In the genomic region with DNA sequence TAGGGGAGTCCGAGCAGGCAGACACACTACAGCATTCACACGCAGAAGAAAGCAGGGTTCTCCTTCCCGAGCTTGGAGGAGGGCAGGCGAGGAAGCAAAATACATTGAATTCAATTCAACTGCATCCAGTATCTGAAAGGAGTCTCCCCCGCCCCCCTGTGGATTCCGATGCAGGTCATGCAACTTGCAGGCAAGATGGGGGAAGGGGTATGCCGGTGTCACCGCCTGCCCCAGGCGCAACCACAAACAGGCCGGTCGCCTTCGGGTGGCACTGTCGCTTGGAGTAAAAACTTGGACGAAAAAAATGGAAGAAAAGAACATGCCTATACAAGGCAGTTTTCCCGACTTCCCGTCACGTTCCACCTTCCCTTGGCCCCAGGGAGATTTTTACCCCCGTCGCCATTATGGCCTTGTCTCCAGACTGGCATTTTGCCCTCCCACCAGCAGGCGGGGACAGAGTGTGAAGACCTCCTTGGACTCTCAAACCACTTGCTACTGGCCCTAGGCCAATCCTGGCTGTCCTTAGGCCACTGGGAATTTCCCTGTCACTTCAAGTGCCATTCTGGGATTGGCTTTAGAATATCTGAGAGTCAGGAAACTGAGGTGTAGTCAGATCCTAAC, we compare ENCODE assay signal across 8 cellular contexts. TPM values are rescaled to one million over a fixed set of nuclear protein-coding genes. Genes with fewer than 3 reads are reported as not detected.
DNase-seq lines count a peak whose midpoint lies in the region; ATAC-seq and TF ChIP-seq lines count a peak whose summit lies in the region.

No MANE protein-coding gene starts in this region.

- no peak overlapping the region for H2BK12ac ChIP-seq in trophoblast cell (ENCODE audit: low read length)

- H3K9me3 ChIP-seq in trophoblast cell (ENCODE audit: insufficient read depth, low read depth, low read length): peaks cover 3% of the 10 kb centered on the region

- peaks cover 49% of the 10 kb centered on the region for H3K27me3 ChIP-seq in trophoblast cell (ENCODE audit: insufficient read depth, low read length)

- peaks cover 8% of the 10 kb centered on the region for H3K4me1 Mint-ChIP-seq in endothelial cell (ENCODE audit: unreplicated experiment)

- no peak overlapping the region for H3K4me3 ChIP-seq in trophoblast cell (ENCODE audit: low read depth, low read length)

- peak; percentile 30; the same call in 1 of the 2 replicates for TF ChIP-seq CTCF in GM12874 (IDR thresholded peaks at IDR 0.05; ENCODE audit: insufficient read depth, low read depth, low read length)
- TF ChIP-seq CTCF in endothelial cell (IDR thresholded peaks at IDR 0.05; ENCODE audit: unreplicated experiment): peak; percentile 73

- H3K9ac ChIP-seq in trophoblast cell (ENCODE audit: low read length): no peak overlapping the region

- H3K18ac ChIP-seq in trophoblast cell (ENCODE audit: low read length): no peak overlapping the region

- no peak overlapping the region for H3K4ac ChIP-seq in trophoblast cell (ENCODE audit: low read depth, low read length)

- peak; percentile 94 to 95 for DNase-seq in NCI-H524 (lab: John Stamatoyannopoulos, UW)
- DNase-seq in endothelial cell (ENCODE audit: low spot score): peak; percentile 71
- DNase-seq in trophoblast cell: no peak
- DNase-seq in stimulated activated naive CD4-positive, alpha-beta T cell (lab: John Stamatoyannopoulos, UW): no peak

- H3K27ac Mint-ChIP-seq in endothelial cell (ENCODE audit: unreplicated experiment): no peak overlapping the region

- H3K4me1 ChIP-seq in trophoblast cell (ENCODE audit: control insufficient read depth in 1 of 2, insufficient read depth in 2 of 2, low read length in 2 of 2): peaks cover 5 to 14% of the 10 kb centered on the region in 2 experiments

- WGBS in trophoblast cell (ENCODE audit: extremely low coverage, insufficient coverage, insufficient read length): no CpG with 5 or more reads among the region's 20 CpGs

- H3K36me3 ChIP-seq in trophoblast cell (ENCODE audit: control insufficient read depth in 1 of 2, insufficient read depth in 2 of 2, low read length in 2 of 2): no peaks in the 10 kb centered on the region

- H3K27me3 Mint-ChIP-seq in endothelial cell (ENCODE audit: unreplicated experiment): peaks cover 21% of the 10 kb centered on the region

- H3K23ac ChIP-seq in trophoblast cell (ENCODE audit: low read length): no peak overlapping the region

- no peaks in the 10 kb centered on the region for H3K9me3 Mint-ChIP-seq in endothelial cell (ENCODE audit: unreplicated experiment)

- H3K79me1 ChIP-seq in trophoblast cell (ENCODE audit: low read length): no peaks in the 10 kb centered on the region

- H3K79me2 ChIP-seq in trophoblast cell (ENCODE audit: control insufficient read depth, insufficient read depth, low read length, poor library complexity): no peaks in the 10 kb centered on the region

- H2BK120ac ChIP-seq in trophoblast cell (ENCODE audit: insufficient read depth, low read length, poor library complexity): no peak overlapping the region

- peak overlapping the region; percentile 14 for H3K4me2 ChIP-seq in trophoblast cell (ENCODE audit: low read length)

- ATAC-seq in GM21619 (IDR thresholded peaks at IDR 0.05; ENCODE audit: unreplicated experiment) (no peak), GM18873 (IDR thresholded peaks at IDR 0.05; ENCODE audit: low FRiP score, unreplicated experiment) (no peak), GM21576 (IDR thresholded peaks at IDR 0.05; ENCODE audit: unreplicated experiment) (no peak)

- no peaks in the 10 kb centered on the region for H3K36me3 Mint-ChIP-seq in endothelial cell (ENCODE audit: low read depth, unreplicated experiment)

- no peak overlapping the region for H3K27ac ChIP-seq in trophoblast cell (ENCODE audit: low read depth, low read length)

- peak overlapping the region; percentile 96 for H3K4me3 Mint-ChIP-seq in endothelial cell (ENCODE audit: unreplicated experiment)

- H4K12ac ChIP-seq in trophoblast cell (ENCODE audit: low read depth, low read length): no peak overlapping the region

- H2AFZ ChIP-seq in trophoblast cell (ENCODE audit: insufficient read depth, low read length, poor library complexity): no peak overlapping the region

- H2AK5ac ChIP-seq in trophoblast cell (ENCODE audit: low read length): no peak overlapping the region

- no peak overlapping the region for H3K14ac ChIP-seq in trophoblast cell (ENCODE audit: low read length)

- no peak overlapping the region for H2BK5ac ChIP-seq in trophoblast cell (ENCODE audit: low read depth, low read length, poor library complexity)

- no peak overlapping the region for H4K91ac ChIP-seq in trophoblast cell (ENCODE audit: low read depth, low read length)

- no peak overlapping the region for H4K8ac ChIP-seq in trophoblast cell (ENCODE audit: low read depth, low read length)

RNA-seq across cellular contexts. Expression of a gene that starts 1.6 kb away (rescaled TPM):
- total RNA-seq in endothelial cell (ENCODE audit: unreplicated experiment): 6.4 TPM
- 1.2 and 1.5 TPM in 2 replicates for polyA plus RNA-seq in trophoblast cell (2013)

Comparison
In these comparisons a context has a peak if more than half of its experiments do, and no peak if none do; other contexts are left out.
1. DNase-seq: peak in NCI-H524 (2 of 2) and endothelial cell (single experiment); none in trophoblast cell (0 of 2) and stimulated activated naive CD4-positive, alpha-beta T cell (0 of 6).